In the genomic region with DNA sequence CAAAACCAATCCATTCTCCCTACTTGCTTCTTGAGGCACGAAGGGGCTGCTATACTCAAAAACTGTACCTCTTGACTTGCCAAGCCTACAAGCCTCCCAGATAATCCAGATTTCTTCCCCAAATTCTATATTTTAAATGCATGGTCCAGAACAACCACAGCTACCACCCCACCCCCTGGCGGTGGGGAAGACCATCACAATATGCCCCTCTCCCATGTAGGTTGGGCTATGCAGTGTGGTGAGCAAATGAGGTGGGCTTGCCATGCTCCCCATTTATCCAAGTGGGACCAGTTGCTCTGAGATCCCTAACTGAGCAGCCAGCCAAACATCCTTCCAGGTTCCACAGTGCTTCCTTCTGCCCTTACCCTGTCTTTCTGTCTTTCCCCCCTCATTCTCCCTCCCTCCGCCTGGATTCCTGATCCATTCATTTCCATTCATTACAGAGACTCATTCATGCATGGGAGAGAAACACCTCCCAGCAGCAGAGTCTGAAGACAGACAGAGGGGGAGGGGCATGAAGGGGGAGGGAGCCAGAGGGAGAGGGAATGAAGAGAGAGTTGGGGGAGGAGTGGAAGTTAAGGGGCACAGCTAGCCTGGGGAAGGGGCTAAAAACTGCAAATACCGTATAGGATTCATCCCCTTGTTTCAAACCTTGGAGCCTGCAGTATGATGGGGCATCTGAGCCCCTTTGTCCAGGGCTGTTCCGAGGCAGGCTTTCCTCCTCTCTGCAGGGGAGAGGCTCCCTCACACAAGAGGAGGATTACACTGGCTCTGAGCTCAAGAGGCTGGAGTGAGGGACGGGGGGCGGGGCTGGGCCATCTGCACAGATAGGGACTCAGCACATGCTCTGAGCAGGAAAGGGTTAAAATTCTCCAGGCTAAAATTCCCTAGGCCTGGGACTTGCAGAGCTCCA, we compare ENCODE assay signal across 1 cellular context.
TF ChIP-seq lines count a peak whose summit lies in the region.

No MANE protein-coding gene starts in this region.

TF ChIP-seq in GM12878, 131 proteins besides CTCF, POLR2A, EP300 and RAD21:
- TF ChIP-seq RBBP5 (conservative IDR thresholded peaks at IDR 0.05): no peak
- TF ChIP-seq, protein P1, sequence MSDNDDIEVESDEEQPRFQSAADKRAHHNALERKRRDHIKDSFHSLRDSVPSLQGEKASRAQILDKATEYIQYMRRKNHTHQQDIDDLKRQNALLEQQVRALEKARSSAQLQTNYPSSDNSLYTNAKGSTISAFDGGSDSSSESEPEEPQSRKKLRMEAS (IDR thresholded peaks at IDR 0.05; ENCODE audit: low read depth, low read length): no peak
- TF ChIP-seq, protein P2, sequence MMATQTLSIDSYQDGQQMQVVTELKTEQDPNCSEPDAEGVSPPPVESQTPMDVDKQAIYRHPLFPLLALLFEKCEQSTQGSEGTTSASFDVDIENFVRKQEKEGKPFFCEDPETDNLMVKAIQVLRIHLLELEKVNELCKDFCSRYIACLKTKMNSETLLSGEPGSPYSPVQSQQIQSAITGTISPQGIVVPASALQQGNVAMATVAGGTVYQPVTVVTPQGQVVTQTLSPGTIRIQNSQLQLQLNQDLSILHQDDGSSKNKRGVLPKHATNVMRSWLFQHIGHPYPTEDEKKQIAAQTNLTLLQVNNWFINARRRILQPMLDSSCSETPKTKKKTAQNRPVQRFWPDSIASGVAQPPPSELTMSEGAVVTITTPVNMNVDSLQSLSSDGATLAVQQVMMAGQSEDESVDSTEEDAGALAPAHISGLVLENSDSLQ (IDR thresholded peaks at IDR 0.05): no peak
- TF ChIP-seq, protein P3, sequence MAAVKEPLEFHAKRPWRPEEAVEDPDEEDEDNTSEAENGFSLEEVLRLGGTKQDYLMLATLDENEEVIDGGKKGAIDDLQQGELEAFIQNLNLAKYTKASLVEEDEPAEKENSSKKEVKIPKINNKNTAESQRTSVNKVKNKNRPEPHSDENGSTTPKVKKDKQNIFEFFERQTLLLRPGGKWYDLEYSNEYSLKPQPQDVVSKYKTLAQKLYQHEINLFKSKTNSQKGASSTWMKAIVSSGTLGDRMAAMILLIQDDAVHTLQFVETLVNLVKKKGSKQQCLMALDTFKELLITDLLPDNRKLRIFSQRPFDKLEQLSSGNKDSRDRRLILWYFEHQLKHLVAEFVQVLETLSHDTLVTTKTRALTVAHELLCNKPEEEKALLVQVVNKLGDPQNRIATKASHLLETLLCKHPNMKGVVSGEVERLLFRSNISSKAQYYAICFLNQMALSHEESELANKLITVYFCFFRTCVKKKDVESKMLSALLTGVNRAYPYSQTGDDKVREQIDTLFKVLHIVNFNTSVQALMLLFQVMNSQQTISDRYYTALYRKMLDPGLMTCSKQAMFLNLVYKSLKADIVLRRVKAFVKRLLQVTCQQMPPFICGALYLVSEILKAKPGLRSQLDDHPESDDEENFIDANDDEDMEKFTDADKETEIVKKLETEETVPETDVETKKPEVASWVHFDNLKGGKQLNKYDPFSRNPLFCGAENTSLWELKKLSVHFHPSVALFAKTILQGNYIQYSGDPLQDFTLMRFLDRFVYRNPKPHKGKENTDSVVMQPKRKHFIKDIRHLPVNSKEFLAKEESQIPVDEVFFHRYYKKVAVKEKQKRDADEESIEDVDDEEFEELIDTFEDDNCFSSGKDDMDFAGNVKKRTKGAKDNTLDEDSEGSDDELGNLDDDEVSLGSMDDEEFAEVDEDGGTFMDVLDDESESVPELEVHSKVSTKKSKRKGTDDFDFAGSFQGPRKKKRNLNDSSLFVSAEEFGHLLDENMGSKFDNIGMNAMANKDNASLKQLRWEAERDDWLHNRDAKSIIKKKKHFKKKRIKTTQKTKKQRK (IDR thresholded peaks at IDR 0.05; ENCODE audit: low read depth, low read length): no peak
- TF ChIP-seq, protein P4, sequence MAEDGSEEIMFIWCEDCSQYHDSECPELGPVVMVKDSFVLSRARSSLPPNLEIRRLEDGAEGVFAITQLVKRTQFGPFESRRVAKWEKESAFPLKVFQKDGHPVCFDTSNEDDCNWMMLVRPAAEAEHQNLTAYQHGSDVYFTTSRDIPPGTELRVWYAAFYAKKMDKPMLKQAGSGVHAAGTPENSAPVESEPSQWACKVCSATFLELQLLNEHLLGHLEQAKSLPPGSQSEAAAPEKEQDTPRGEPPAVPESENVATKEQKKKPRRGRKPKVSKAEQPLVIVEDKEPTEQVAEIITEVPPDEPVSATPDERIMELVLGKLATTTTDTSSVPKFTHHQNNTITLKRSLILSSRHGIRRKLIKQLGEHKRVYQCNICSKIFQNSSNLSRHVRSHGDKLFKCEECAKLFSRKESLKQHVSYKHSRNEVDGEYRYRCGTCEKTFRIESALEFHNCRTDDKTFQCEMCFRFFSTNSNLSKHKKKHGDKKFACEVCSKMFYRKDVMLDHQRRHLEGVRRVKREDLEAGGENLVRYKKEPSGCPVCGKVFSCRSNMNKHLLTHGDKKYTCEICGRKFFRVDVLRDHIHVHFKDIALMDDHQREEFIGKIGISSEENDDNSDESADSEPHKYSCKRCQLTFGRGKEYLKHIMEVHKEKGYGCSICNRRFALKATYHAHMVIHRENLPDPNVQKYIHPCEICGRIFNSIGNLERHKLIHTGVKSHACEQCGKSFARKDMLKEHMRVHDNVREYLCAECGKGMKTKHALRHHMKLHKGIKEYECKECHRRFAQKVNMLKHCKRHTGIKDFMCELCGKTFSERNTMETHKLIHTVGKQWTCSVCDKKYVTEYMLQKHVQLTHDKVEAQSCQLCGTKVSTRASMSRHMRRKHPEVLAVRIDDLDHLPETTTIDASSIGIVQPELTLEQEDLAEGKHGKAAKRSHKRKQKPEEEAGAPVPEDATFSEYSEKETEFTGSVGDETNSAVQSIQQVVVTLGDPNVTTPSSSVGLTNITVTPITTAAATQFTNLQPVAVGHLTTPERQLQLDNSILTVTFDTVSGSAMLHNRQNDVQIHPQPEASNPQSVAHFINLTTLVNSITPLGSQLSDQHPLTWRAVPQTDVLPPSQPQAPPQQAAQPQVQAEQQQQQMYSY (CRISPR knock-in tag; IDR thresholded peaks at IDR 0.05): no peak
- TF ChIP-seq ESRRA (IDR thresholded peaks at IDR 0.05; ENCODE audit: low read length): no peak
- TF ChIP-seq SREBF1 (IDR thresholded peaks at IDR 0.05; ENCODE audit: low read length): no peak
- TF ChIP-seq PAX8 (IDR thresholded peaks at IDR 0.05): no peak
- TF ChIP-seq ASH2L (IDR thresholded peaks at IDR 0.05; ENCODE audit: borderline replicate concordance, low read depth): no peak
- TF ChIP-seq BHLHE40 (IDR thresholded peaks at IDR 0.05; ENCODE audit: borderline replicate concordance in 1 of 2, low read depth in 2 of 2, low read length in 1 of 2): no peak
- TF ChIP-seq, protein P5, sequence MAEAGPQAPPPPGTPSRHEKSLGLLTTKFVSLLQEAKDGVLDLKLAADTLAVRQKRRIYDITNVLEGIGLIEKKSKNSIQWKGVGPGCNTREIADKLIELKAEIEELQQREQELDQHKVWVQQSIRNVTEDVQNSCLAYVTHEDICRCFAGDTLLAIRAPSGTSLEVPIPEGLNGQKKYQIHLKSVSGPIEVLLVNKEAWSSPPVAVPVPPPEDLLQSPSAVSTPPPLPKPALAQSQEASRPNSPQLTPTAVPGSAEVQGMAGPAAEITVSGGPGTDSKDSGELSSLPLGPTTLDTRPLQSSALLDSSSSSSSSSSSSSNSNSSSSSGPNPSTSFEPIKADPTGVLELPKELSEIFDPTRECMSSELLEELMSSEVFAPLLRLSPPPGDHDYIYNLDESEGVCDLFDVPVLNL (IDR thresholded peaks at IDR 0.05; ENCODE audit: low read depth, low read length): no peak
- no peak for TF ChIP-seq BCL11A (IDR thresholded peaks at IDR 0.05; ENCODE audit: low read depth, low read length)
- TF ChIP-seq CEBPB (IDR thresholded peaks at IDR 0.05; ENCODE audit: borderline replicate concordance in 1 of 2, low read depth in 2 of 2, low read length in 2 of 2): no peak
- TF ChIP-seq TARDBP (IDR thresholded peaks at IDR 0.05; ENCODE audit: borderline replicate concordance): no peak
- TF ChIP-seq, protein P6, sequence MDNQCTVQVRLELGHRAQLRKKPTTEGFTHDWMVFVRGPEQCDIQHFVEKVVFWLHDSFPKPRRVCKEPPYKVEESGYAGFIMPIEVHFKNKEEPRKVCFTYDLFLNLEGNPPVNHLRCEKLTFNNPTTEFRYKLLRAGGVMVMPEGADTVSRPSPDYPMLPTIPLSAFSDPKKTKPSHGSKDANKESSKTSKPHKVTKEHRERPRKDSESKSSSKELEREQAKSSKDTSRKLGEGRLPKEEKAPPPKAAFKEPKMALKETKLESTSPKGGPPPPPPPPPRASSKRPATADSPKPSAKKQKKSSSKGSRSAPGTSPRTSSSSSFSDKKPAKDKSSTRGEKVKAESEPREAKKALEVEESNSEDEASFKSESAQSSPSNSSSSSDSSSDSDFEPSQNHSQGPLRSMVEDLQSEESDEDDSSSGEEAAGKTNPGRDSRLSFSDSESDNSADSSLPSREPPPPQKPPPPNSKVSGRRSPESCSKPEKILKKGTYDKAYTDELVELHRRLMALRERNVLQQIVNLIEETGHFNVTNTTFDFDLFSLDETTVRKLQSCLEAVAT (IDR thresholded peaks at IDR 0.05): no peak
- TF ChIP-seq POU2F2 (IDR thresholded peaks at IDR 0.05; ENCODE audit: borderline replicate concordance, low read depth, low read length): no peak
- TF ChIP-seq YBX1 (IDR thresholded peaks at IDR 0.05): no peak
- no peak for TF ChIP-seq CHD1 (IDR thresholded peaks at IDR 0.05; ENCODE audit: low read depth, low read length)
- TF ChIP-seq ZZZ3 (IDR thresholded peaks at IDR 0.05; ENCODE audit: control insufficient read depth, insufficient read length, low read depth): no peak
TF ChIP-seq in GM12878: peak in this region for 0.
